Comparison of ENCODE assay signal across 9 cellular contexts in the genomic region with DNA sequence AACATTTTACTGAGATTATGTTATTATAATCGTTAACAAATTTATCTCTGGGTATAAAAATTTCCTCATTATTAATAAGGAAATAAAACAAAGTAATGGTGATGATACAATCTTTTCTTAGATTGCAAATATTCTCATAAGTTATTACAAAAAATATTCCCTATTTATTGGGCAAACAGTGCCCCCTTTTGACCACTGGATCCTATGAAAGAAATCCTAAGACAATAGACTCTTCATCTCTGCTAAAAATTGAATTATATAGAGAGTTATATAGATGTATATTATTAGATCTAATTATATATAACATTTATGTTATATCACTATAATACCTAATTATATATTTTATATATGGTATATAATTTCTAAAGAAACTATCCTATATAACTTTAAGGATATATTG.
DNase-seq lines count a peak whose midpoint lies in the region; ATAC-seq and TF ChIP-seq lines count a peak whose summit lies in the region.
"Had no signal": no experiment of that assay in that cellular context is flagged by ENCODE, and none has a peak within 500 bp of the region (broad histone marks: within the 10 kb centered on the region; RNA-seq: fewer than 3 reads in every experiment).

No MANE protein-coding gene starts in this region.

- H3K4me1 ChIP-seq in A673 (ENCODE audit: insufficient read depth, low read length, poor library complexity, severe bottlenecking) (peaks cover 20% of the 10 kb centered on the region), RWPE2 (ENCODE audit: insufficient read depth, poor library complexity, severe bottlenecking) (no peaks in the 10 kb centered on the region)
- H3K4me1 ChIP-seq: SJSA1 had no signal

- 61 to 77% methylated on average over 1 of the region's 1 CpG for WGBS in lower leg skin, 2 donors

- intact Hi-C loops in A673 (cut with micrococcal nuclease; ENCODE audit: unreplicated experiment): loop anchor here (2.0 to 10.0 kb wide), 4 partner anchors 340 to 900 kb away; no protein-coding TSS in a partner anchor
- intact Hi-C loops in lower leg skin (cut with DNase I; ENCODE audit: low total_unique reads): loop anchor here (5.0 kb wide), 1 partner anchor 643 kb away; no protein-coding TSS in a partner anchor

- H3K27me3 ChIP-seq in A673 (replicated peaks; ENCODE audit: insufficient read depth, low read depth, low read length, poor library complexity) (no peaks in the 10 kb centered on the region), GM06990 (replicated peaks; ENCODE audit: control insufficient read depth, insufficient read depth, low read length) (no peaks in the 10 kb centered on the region), RWPE2 (ENCODE audit: insufficient read depth, poor library complexity, severe bottlenecking) (no peaks in the 10 kb centered on the region)
- H3K27me3 ChIP-seq: SJSA1 had no signal

- TF ChIP-seq CTCF in A673 (conservative IDR thresholded peaks at IDR 0.05; ENCODE audit: low read depth, low read length) (peak; percentile 73), GM06990 (IDR thresholded peaks at IDR 0.05; ENCODE audit: insufficient read depth, low read length, poor library complexity, severe bottlenecking) (peak; percentile 39), RWPE2 (IDR thresholded peaks at IDR 0.05; ENCODE audit: poor library complexity, severe bottlenecking) (peak; percentile 69), lower leg skin (IDR thresholded peaks at IDR 0.05) (no peak), coronary artery (IDR thresholded peaks at IDR 0.05) (no peak)

- BruUV-seq in A673 (replicated peaks; lab: Mats Ljungman, UMichigan): no TSS peak

- peak; percentile 64 for DNase-seq in A673 (ENCODE audit: low spot score)
- DNase-seq in GM06990 (ENCODE audit: extremely low read depth, insufficient read length): no peak
- DNase-seq in RWPE2 (ENCODE audit: low spot score): no peak
- peak; percentile 27 for DNase-seq in foreskin melanocyte
- no peak for DNase-seq in lower leg skin (ENCODE audit: low spot score in 2 of 2)
- DNase-seq in coronary artery (ENCODE audit: low spot score): no peak

- no peak overlapping the region for H3K4me3 ChIP-seq in A673 (ENCODE audit: low read depth, low read length, poor library complexity, severe bottlenecking)
- H3K4me3 ChIP-seq in GM06990 (replicated peaks; ENCODE audit: low read depth, low read length): no peak overlapping the region
- H3K4me3 ChIP-seq in RWPE2 (ENCODE audit: severe bottlenecking): no peak overlapping the region
- H3K4me3 ChIP-seq in lower leg skin (ENCODE audit: low read depth, poor library complexity, severe bottlenecking): no peak overlapping the region
- no peak overlapping the region for H3K4me3 ChIP-seq in coronary artery
- H3K4me3 ChIP-seq: SJSA1 had no signal

- H3K9me3 ChIP-seq in A673 (ENCODE audit: low read depth, low read length, poor library complexity, severe bottlenecking) (no peaks in the 10 kb centered on the region), RWPE2 (ENCODE audit: severe bottlenecking) (no peaks in the 10 kb centered on the region)
- H3K9me3 ChIP-seq: SJSA1 had no signal

- ATAC-seq in RWPE2 (ENCODE audit: low read depth): no peak
- ATAC-seq in HG03159 (IDR thresholded peaks at IDR 0.05; ENCODE audit: unreplicated experiment): no peak
- no peak for ATAC-seq in GM18870 (IDR thresholded peaks at IDR 0.05; ENCODE audit: unreplicated experiment)

- H3K36me3 ChIP-seq in A673 (ENCODE audit: insufficient read depth, low read length, poor library complexity, severe bottlenecking) (peaks cover 4% of the 10 kb centered on the region), GM06990 (ENCODE audit: control insufficient read depth, insufficient read depth, low read length) (no peaks in the 10 kb centered on the region), RWPE2 (ENCODE audit: low read depth) (peaks cover 12% of the 10 kb centered on the region)

- H3K27ac ChIP-seq in A673 (ENCODE audit: low read depth, low read length, poor library complexity, severe bottlenecking) (peak overlapping the region; percentile 49), RWPE2 (ENCODE audit: poor library complexity, severe bottlenecking) (no peak overlapping the region), coronary artery (no peak overlapping the region)
- H3K27ac ChIP-seq: SJSA1 had no signal

- POLR2A ChIA-PET in A673 (lab: Charles Lee; ENCODE audit: low non-redundant PET): no interaction called here

- no peak for TF ChIP-seq POLR2A in lower leg skin (IDR thresholded peaks at IDR 0.05)

- CTCF ChIA-PET in A673 (lab: Charles Lee): no interaction called here

Comparison
In these comparisons a context has a peak if more than half of its experiments do, and no peak if none do; other contexts are left out.
1. DNase-seq: peak in A673 (single experiment) and foreskin melanocyte (single experiment); none in GM06990 (single experiment), RWPE2 (single experiment), lower leg skin (0 of 2) and coronary artery (single experiment).
2. CTCF ChIP-seq: peak in A673 (single experiment), GM06990 (single experiment) and RWPE2 (single experiment); none in lower leg skin (0 of 3) and coronary artery (single experiment).